ENCODE assay signal across 1 cellular context in genomic region chr7:24521917-24522583, GRCh38.
TF ChIP-seq lines count a peak whose summit lies in the region.

No MANE protein-coding gene starts in this region.

TF ChIP-seq in WTC11, 78 proteins besides CTCF, POLR2A, EP300 and RAD21 (continued from another document):
- TF ChIP-seq ZNF532 (CRISPR knock-in tag; IDR thresholded peaks at IDR 0.05; ENCODE audit: borderline replicate concordance) (no peak), ATF2 (CRISPR knock-in tag; IDR thresholded peaks at IDR 0.05; ENCODE audit: borderline replicate concordance, low read depth) (no peak), GTF2I (CRISPR knock-in tag; conservative IDR thresholded peaks at IDR 0.05) (no peak), ZNF263 (CRISPR knock-in tag; IDR thresholded peaks at IDR 0.05; ENCODE audit: low read depth) (no peak), ZNF416 (CRISPR knock-in tag; IDR thresholded peaks at IDR 0.05) (no peak), FOXP4 (CRISPR knock-in tag; IDR thresholded peaks at IDR 0.05) (no peak), USF2 (CRISPR knock-in tag; IDR thresholded peaks at IDR 0.05) (no peak), NR3C1 (CRISPR knock-in tag; conservative IDR thresholded peaks at IDR 0.05; ENCODE audit: low read depth) (no peak), ZBTB21 (CRISPR knock-in tag; IDR thresholded peaks at IDR 0.05; ENCODE audit: borderline replicate concordance) (no peak), MYBL2 (CRISPR knock-in tag; IDR thresholded peaks at IDR 0.05) (no peak), FOXP1 (CRISPR knock-in tag; IDR thresholded peaks at IDR 0.05; ENCODE audit: borderline replicate concordance) (no peak)
TF ChIP-seq in WTC11: peak in this region for 0.
